In the genomic region with DNA sequence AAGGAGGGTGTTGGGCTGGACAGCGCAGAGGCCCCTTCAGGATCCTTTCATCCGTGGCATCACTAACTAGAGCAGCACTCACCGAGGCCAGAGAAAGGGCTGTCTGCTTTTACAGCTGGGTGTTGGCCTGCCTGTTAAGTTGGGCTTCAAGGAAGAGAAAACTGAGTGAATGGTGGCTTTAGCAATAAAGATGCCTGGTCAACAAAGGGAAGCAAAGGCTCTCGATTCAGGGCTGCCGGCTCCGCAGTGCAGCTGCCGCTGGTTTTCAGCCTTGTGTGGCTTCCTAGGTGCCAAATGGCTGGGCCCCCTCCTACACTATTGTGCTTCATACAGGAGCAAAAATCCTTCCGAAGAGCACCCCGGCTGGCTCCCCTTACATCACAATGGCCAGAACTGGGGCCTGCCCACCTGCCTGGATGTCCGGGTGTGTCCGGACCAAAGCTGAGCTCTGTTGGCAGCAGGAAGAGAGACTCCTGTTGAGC, we compare ENCODE assay signal across 16 cellular contexts.
DNase-seq lines count a peak whose midpoint lies in the region; ATAC-seq and TF ChIP-seq lines count a peak whose summit lies in the region.
"Had no signal": no experiment of that assay in that cellular context is flagged by ENCODE, and none has a peak within 500 bp of the region (broad histone marks: within the 10 kb centered on the region; RNA-seq: fewer than 3 reads in every experiment).

No MANE protein-coding gene starts in this region.

- no peak overlapping the region for H3K27ac ChIP-seq in stomach

- H3K27me3 Mint-ChIP-seq in nephron progenitor cell (ENCODE audit: low read depth, poor library complexity), result peaks cover 21% of the 10 kb centered on the region
- H3K27me3 Mint-ChIP-seq: B cell, IgD-negative memory B cell had no signal

- peaks cover 43% of the 10 kb centered on the region for H3K4me1 Mint-ChIP-seq in nephron progenitor cell

- H3K4me3 ChIP-seq in H7 (ENCODE audit: insufficient read depth, low read depth, low read length) (no peak overlapping the region), stomach (no peak overlapping the region)

- H3K36me3 ChIP-seq in H7 (replicated peaks; ENCODE audit: control insufficient read depth, insufficient read depth, low read length) (no peaks in the 10 kb centered on the region), stomach (no peaks in the 10 kb centered on the region)

- peaks cover 0 to 18% (median 0%) of the 10 kb centered on the region in 4 donors for H3K4me1 ChIP-seq in stomach

- 72 to 88% (median 84%) methylated on average over 11 of the region's 11 CpGs for WGBS in stomach, 5 donors

- TF ChIP-seq EP300 in stomach (IDR thresholded peaks at IDR 0.05), result no peak

- H3K27me3 ChIP-seq in H7 (ENCODE audit: control insufficient read depth, insufficient read depth, low read length) (peaks cover 11% of the 10 kb centered on the region), stomach (peaks cover 0 to 42% (median 0%) of the 10 kb centered on the region in 3 donors)

- H3K9me3 Mint-ChIP-seq in nephron progenitor cell, result no peaks in the 10 kb centered on the region
- H3K9me3 Mint-ChIP-seq: CD4-positive, alpha-beta T cell; H9; IgD-negative memory B cell had no signal

- H3K4me3 Mint-ChIP-seq in nephron progenitor cell, result no peak overlapping the region
- H3K4me3 Mint-ChIP-seq: B cell; CD4-positive, alpha-beta T cell; IgD-negative memory B cell had no signal

- no peak for TF ChIP-seq CTCF in nephron progenitor cell (IDR thresholded peaks at IDR 0.05)
- no peak for TF ChIP-seq CTCF in stomach (IDR thresholded peaks at IDR 0.05)

- no peaks in the 10 kb centered on the region for H3K9me3 ChIP-seq in stomach

- DNase-seq in DMS79 treated with DMSO at 0.1 percent for 48 hours (lab: John Stamatoyannopoulos, UW) (peak; percentile 60), H7 (peak; percentile 29), cerebellar cortex (ENCODE audit: low spot score) (peak; percentile 20), nephron progenitor cell (peak; percentile 15), stomach (no peak)
- no peak for DNase-seq in activated CD4-positive, alpha-beta T cell treated with anti-CD3 and anti-CD28 coated beads, Interleukin-2, amount 50 U/mL, for 4 hours
- DNase-seq: ACHN; Calu3; CD4-positive, alpha-beta T cell; H9; NCI-H1417 treated with DMSO at 0.1 percent for 48 hours; NCI-H2081 treated with DMSO at 0.1 percent for 48 hours; PC-3 had no signal

- intact Hi-C loops in stomach (cut with DNase I; ENCODE audit: low total_unique reads), result no loop called here

- H3K27ac Mint-ChIP-seq in nephron progenitor cell, result peak overlapping the region; percentile 83
- H3K27ac Mint-ChIP-seq: CD4-positive, alpha-beta T cell; H9; IgD-negative memory B cell had no signal

- no peak for TF ChIP-seq POLR2A in stomach (IDR thresholded peaks at IDR 0.05)

- no peaks in the 10 kb centered on the region for H3K36me3 Mint-ChIP-seq in nephron progenitor cell (ENCODE audit: low read depth)
- H3K36me3 Mint-ChIP-seq: IgD-negative memory B cell had no signal

- no peak for ATAC-seq in GM19467 (IDR thresholded peaks at IDR 0.05; ENCODE audit: unreplicated experiment)

Comparison
In these comparisons a context has a peak if more than half of its experiments do, and no peak if none do; other contexts are left out.
1. DNase-seq: peak in DMS79 treated with DMSO at 0.1 percent for 48 hours (single experiment), H7 (single experiment), cerebellar cortex (single experiment) and nephron progenitor cell (single experiment); none in activated CD4-positive, alpha-beta T cell treated with anti-CD3 and anti-CD28 coated beads, Interleukin-2, amount 50 U/mL, for 4 hours (0 of 2) and stomach (single experiment).